11 cellular contexts compared by ENCODE assay signal in the genomic region with DNA sequence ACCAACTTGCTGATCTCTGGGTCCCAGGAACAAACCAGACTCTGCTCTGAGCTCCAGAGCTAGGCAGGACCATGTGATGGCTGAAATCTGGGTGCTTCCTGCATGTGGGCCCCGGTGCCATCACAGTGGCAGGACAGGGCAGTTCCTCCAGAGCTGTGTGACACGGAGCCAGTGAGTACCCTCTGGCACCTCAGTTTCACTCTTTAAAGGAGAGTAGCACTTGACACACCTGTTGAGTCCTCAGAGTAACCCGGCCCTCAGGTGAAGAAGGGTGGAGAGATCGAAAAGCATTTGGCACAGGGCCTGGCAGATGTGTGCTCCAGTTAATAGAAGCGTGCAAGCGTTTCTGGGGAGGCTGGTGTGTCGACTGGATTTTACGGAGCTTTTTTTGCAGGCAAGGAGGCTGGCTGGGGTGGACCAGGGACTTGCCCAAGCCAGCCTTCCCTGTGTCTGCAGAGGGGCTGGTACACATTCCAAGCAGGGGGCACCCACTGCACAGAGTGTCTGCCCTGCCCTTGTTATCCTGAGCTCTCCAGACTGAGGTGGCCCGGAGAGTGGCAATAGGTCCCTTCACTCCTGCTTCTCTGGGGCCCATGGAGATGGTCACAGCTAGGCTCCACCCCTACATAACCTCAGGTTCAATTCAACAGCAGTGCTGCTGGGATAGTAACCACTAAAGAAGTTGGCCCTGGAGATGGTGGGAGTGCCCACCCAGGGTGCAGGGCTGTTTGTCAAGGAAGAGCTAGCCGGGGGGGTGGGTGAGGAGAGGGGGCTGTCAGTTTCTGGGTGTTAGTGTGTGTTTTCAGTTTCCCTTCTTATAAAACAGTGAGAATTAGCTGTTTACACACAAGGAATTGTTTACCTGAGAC. TPM values are rescaled to one million over a fixed set of nuclear protein-coding genes. Genes with fewer than 3 reads are reported as not detected.
A peak's percentile ranks its signal among the peaks of the same experiment; 100 is the strongest.
DNase-seq lines count a peak whose midpoint lies in the region; ATAC-seq, FAIRE-seq and TF ChIP-seq lines count a peak whose summit lies in the region.
"Had no signal": no experiment of that assay in that cellular context is flagged by ENCODE, and none has a peak within 500 bp of the region (broad histone marks: within the 10 kb centered on the region; RNA-seq: fewer than 3 reads in every experiment).

No MANE protein-coding gene starts in this region.

- no peak overlapping the region; the same call in 1 of the 2 replicates for H3K4me3 ChIP-seq in MM.1S (ENCODE audit: low read length)

- H3K27me3 Mint-ChIP-seq in activated naive CD8-positive, alpha-beta T cell: no peaks in the 10 kb centered on the region
- H3K27me3 Mint-ChIP-seq in natural killer cell (ENCODE audit: low read depth in 2 of 2): no peaks in the 10 kb centered on the region

- no peaks in the 10 kb centered on the region for H3K27me3 ChIP-seq in MM.1S (replicated peaks; ENCODE audit: insufficient read depth, low read length)

- H3K9ac ChIP-seq in MM.1S (ENCODE audit: low read length): peak overlapping the region; percentile 8; the same call in 1 of the 2 replicates
- H3K9ac ChIP-seq: SK-N-SH had no signal

- no peaks in the 10 kb centered on the region for H3K9me2 ChIP-seq in MM.1S (replicated peaks; ENCODE audit: insufficient read depth, low read length)
- H3K9me2 ChIP-seq: SK-N-SH had no signal

- H3K27ac Mint-ChIP-seq in activated naive CD8-positive, alpha-beta T cell: peak overlapping the region; percentile 95
- peak overlapping the region; percentile 51 to 52 for H3K27ac Mint-ChIP-seq in natural killer cell

- H4K20me1 ChIP-seq in MM.1S (ENCODE audit: insufficient read depth, low read length): peaks cover 34% of the 10 kb centered on the region; the same call in 1 of the 2 replicates

- H3F3A ChIP-seq in MM.1S (ENCODE audit: insufficient read depth, low read length): peaks cover 88% of the 10 kb centered on the region

- no peak; the same call in 1 of the 2 replicates for TF ChIP-seq POLR2A in GM12891 (IDR thresholded peaks at IDR 0.05; ENCODE audit: low read depth, low read length)

- H2AFZ ChIP-seq in MM.1S (ENCODE audit: low read length): no peak overlapping the region

- peaks cover 14% of the 10 kb centered on the region for H3K36me3 Mint-ChIP-seq in activated naive CD8-positive, alpha-beta T cell
- H3K36me3 Mint-ChIP-seq in natural killer cell: no peaks in the 10 kb centered on the region

- H3K9me3 Mint-ChIP-seq in activated naive CD8-positive, alpha-beta T cell (ENCODE audit: low read depth): no peaks in the 10 kb centered on the region
- H3K9me3 Mint-ChIP-seq in natural killer cell: no peaks in the 10 kb centered on the region

- no peaks in the 10 kb centered on the region for H3K9me3 ChIP-seq in MM.1S (replicated peaks; ENCODE audit: insufficient read depth, low read length)
- H3K9me3 ChIP-seq: SK-N-SH had no signal

- intact Hi-C loops in natural killer cell (cut with micrococcal nuclease): no loop called here

- H3K4me1 Mint-ChIP-seq in activated naive CD8-positive, alpha-beta T cell (ENCODE audit: low read depth): peaks cover 78% of the 10 kb centered on the region
- peaks cover 36 to 57% of the 10 kb centered on the region in 2 donors for H3K4me1 Mint-ChIP-seq in natural killer cell

- peak overlapping the region; percentile 73 for H3K4me3 Mint-ChIP-seq in activated naive CD8-positive, alpha-beta T cell
- no peak overlapping the region for H3K4me3 Mint-ChIP-seq in natural killer cell

- peak overlapping the region; percentile 32; the same call in 1 of the 2 replicates for H3K4me2 ChIP-seq in MM.1S (ENCODE audit: low read depth, low read length)
- H3K4me2 ChIP-seq: SK-N-SH had no signal

- ATAC-seq in natural killer cell (no peak), HG03342 (IDR thresholded peaks at IDR 0.05; ENCODE audit: unreplicated experiment) (no peak)
- ATAC-seq: sciatic nerve had no signal

- H3K36me3 ChIP-seq in MM.1S (replicated peaks; ENCODE audit: insufficient read depth, low read length): peaks cover 17% of the 10 kb centered on the region

- DNase-seq in GM12891 (ENCODE audit: insufficient read length, low spot score) (no peak), MM.1S (peak; percentile 63), natural killer cell (no peak), kidney glomerular epithelial cell (lab: John Stamatoyannopoulos, UW) (no peak), NCI-H2171 (lab: John Stamatoyannopoulos, UW) (no peak)
- DNase-seq: KBM-7 had no signal

- FAIRE-seq in GM12891 (lab: Jason Lieb, UNC): no peak

- TF ChIP-seq CTCF in MM.1S (IDR thresholded peaks at IDR 0.05; ENCODE audit: low read length) (no peak), natural killer cell (IDR thresholded peaks at IDR 0.05) (no peak)

- H3K79me2 ChIP-seq in MM.1S (ENCODE audit: low read length): peaks cover 62% of the 10 kb centered on the region

- H3K4me1 ChIP-seq in MM.1S (ENCODE audit: low read length): peaks cover 78% of the 10 kb centered on the region

- peak overlapping the region; percentile 80; the same call in 1 of the 2 replicates for H3K27ac ChIP-seq in MM.1S (ENCODE audit: low read length)

TF ChIP-seq in GM12891, 5 proteins besides CTCF, POLR2A, EP300 and RAD21:
- peak; percentile 59 for TF ChIP-seq POLR2AphosphoS5 (IDR thresholded peaks at IDR 0.05; ENCODE audit: low read depth, low read length)
- TF ChIP-seq PAX5 (IDR thresholded peaks at IDR 0.05; ENCODE audit: insufficient read depth, low read length, severe bottlenecking): no peak
- TF ChIP-seq POU2F2 (IDR thresholded peaks at IDR 0.05; ENCODE audit: low read depth, low read length): no peak; the same call in 1 of the 2 replicates

RNA-seq across cellular contexts. Expression of gene RPS19, which starts 8.3 kb away (rescaled TPM):
- polyA plus RNA-seq in GM12891 (2012; ENCODE audit: low read depth, missing spikeins): 7,698 TPM
- 1,000 to 10,000 TPM; 1,358 to 1,814 (median 1,709) TPM for total RNA-seq in natural killer cell

RNA-seq across cellular contexts. Expression of gene CD79A, which starts 8.7 kb away (rescaled TPM):
- polyA plus RNA-seq in GM12891 (2012; ENCODE audit: low read depth, missing spikeins): 466 TPM
- total RNA-seq in natural killer cell: 10 to 100 TPM in 1 of 3 donors, 1 to 10 TPM in 2; 5.6 to 35.5 (median 6.0) TPM

RNA-seq across cellular contexts. Expression of gene ARHGEF1, which starts 14.6 kb away (rescaled TPM):
- polyA plus RNA-seq in GM12891 (2012; ENCODE audit: low read depth, missing spikeins): 125 TPM
- 1,000 to 10,000 TPM; 1,177 to 1,409 (median 1,354) TPM for total RNA-seq in natural killer cell

RNA-seq across cellular contexts. Expression of gene DMRTC2, which starts 23.5 kb away (rescaled TPM):
- not detected for polyA plus RNA-seq in GM12891 (2012; ENCODE audit: low read depth, missing spikeins)
- not detected for total RNA-seq in natural killer cell
- total RNA-seq: sciatic nerve, subcutaneous adipose tissue had no signal
- polyA plus RNA-seq: SK-N-SH had no signal

RNA-seq across cellular contexts. Expression of gene LYPD4, which starts 23.9 kb away (rescaled TPM):
- not detected for polyA plus RNA-seq in GM12891 (2012; ENCODE audit: low read depth, missing spikeins)
- total RNA-seq in natural killer cell: not detected
- total RNA-seq: sciatic nerve, subcutaneous adipose tissue had no signal
- polyA plus RNA-seq: SK-N-SH had no signal
